In the genomic region with DNA sequence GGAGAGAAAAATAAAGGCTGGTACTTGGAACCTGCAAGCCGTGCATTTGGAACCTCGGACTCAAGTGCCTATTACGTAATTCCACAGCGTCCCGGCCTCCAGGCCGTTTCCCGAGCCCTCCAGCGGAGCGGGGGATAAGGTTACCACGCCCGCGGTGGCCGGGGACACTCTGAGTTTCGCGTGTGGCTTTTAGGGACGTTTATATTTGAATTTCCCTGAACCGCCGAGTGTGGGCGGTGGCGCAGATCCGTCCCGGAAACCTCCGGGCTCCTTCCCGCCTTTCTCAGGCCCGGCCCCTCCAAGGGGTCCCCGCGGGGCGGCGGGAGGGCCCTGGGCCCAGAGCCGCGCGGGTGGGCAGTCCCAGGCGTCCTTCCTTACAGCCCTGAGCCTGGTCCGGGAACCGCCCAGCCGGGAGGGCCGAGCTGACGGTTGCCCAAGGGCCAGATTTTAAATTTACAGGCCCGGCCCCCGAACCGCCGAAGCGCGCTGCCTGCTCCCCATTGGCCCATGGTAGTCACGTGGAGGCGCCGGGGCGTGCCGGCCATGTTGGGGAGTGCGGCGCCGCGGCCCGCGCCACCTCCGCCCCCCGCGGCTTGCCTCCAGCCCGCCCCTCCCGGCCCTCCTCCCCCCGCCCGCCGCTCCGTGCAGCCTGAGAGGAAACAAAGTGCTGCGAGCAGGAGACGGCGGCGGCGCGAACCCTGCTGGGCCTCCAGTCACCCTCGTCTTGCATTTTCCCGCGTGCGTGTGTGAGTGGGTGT, we compare ENCODE assay signal across 8 cellular contexts. TPM values are rescaled to one million over a fixed set of nuclear protein-coding genes. Genes with fewer than 3 reads are reported as not detected.
DNase-seq lines count a peak whose midpoint lies in the region; ATAC-seq and TF ChIP-seq lines count a peak whose summit lies in the region.

A gene with protein sequence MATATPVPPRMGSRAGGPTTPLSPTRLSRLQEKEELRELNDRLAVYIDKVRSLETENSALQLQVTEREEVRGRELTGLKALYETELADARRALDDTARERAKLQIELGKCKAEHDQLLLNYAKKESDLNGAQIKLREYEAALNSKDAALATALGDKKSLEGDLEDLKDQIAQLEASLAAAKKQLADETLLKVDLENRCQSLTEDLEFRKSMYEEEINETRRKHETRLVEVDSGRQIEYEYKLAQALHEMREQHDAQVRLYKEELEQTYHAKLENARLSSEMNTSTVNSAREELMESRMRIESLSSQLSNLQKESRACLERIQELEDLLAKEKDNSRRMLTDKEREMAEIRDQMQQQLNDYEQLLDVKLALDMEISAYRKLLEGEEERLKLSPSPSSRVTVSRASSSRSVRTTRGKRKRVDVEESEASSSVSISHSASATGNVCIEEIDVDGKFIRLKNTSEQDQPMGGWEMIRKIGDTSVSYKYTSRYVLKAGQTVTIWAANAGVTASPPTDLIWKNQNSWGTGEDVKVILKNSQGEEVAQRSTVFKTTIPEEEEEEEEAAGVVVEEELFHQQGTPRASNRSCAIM (plus strand): TSS at position 638 of the 758 bp plus-strand sequence. CDS start 373 bp downstream, outside the sequence.

- H3K9me3 ChIP-seq in A673 (ENCODE audit: low read depth, low read length, poor library complexity, severe bottlenecking), result no peaks in the 10 kb centered on the region
- H3K9me3 ChIP-seq in iPS DF 6.9 (ENCODE audit: control insufficient read depth, insufficient read depth, low read length), result no peaks in the 10 kb centered on the region
- no peaks in the 10 kb centered on the region for H3K9me3 ChIP-seq in gastrocnemius medialis

- no TSS peak for BruUV-seq in A673 (replicated peaks; lab: Mats Ljungman, UMichigan)

- no CpG with 5 or more reads among the region's 74 CpGs for WGBS in iPS DF 6.9 (ENCODE audit: insufficient coverage, insufficient read length)

- CTCF ChIA-PET in A673 (lab: Charles Lee), result interaction anchor here (0.6 kb wide), 1 partner anchor 755 kb away, joined by 4 read pairs; no protein-coding TSS in a partner anchor

- in situ Hi-C loops in gastrocnemius medialis (cut with MboI; ENCODE audit: low sequenced_read_pairs in 4 of 4), result no loop called here

- H3K4me3 Mint-ChIP-seq in brain, result peak within 1 kb of the TSS; percentile 91 to 99 (median 96)

- H3K36me3 Mint-ChIP-seq in brain, result peaks cover 11% of the 10 kb centered on the region

- peaks cover 16% of the 10 kb centered on the region for H3K27me3 Mint-ChIP-seq in brain

- peak; percentile 68 for ATAC-seq in GM18868 (IDR thresholded peaks at IDR 0.05; ENCODE audit: unreplicated experiment)
- ATAC-seq in HG03103 (IDR thresholded peaks at IDR 0.05; ENCODE audit: low read depth, unreplicated experiment), result peak; percentile 54
- ATAC-seq in gastrocnemius medialis, result peak; percentile 90 to 91

- POLR2A ChIA-PET in A673 (lab: Charles Lee; ENCODE audit: low non-redundant PET), result interaction anchor here (0.6 kb wide), 1 partner anchor 473 kb away, joined by 5 read pairs; no protein-coding TSS in a partner anchor

- intact Hi-C loops in A673 (cut with micrococcal nuclease; ENCODE audit: unreplicated experiment) (no loop called here), gastrocnemius medialis (cut with DNase I; ENCODE audit: low total_unique reads) (loop anchor here (5.0 kb wide), 3 partner anchors 86 to 256 kb away; a partner anchor contains a TSS)

- H3K36me3 ChIP-seq in A673 (ENCODE audit: insufficient read depth, low read length, poor library complexity, severe bottlenecking), result no peaks in the 10 kb centered on the region
- H3K36me3 ChIP-seq in iPS DF 6.9 (ENCODE audit: control insufficient read depth, insufficient read depth, low read length), result no peaks in the 10 kb centered on the region
- no peaks in the 10 kb centered on the region for H3K36me3 ChIP-seq in gastrocnemius medialis

- DNase-seq in A673 (ENCODE audit: low spot score) (peak; percentile 99), NCI-H2171 (lab: John Stamatoyannopoulos, UW) (peak; percentile 93), UCSD-AML1 (lab: John Stamatoyannopoulos, UW; ENCODE audit: unreplicated experiment) (peak; percentile 94), iPS DF 6.9 (ENCODE audit: low read depth, low spot score) (peak; percentile 86), gastrocnemius medialis (peak; percentile 87 to 88)

- peaks cover 0 to 7% (median 0%) of the 10 kb centered on the region in 5 experiments for H3K9me3 Mint-ChIP-seq in brain

- H3K27me3 ChIP-seq in A673 (replicated peaks; ENCODE audit: insufficient read depth, low read depth, low read length, poor library complexity) (no peaks in the 10 kb centered on the region), iPS DF 6.9 (ENCODE audit: control insufficient read depth, insufficient read depth, low read length) (no peaks in the 10 kb centered on the region), gastrocnemius medialis (no peaks in the 10 kb centered on the region)

- H3K4me1 Mint-ChIP-seq in brain, result peaks cover 35% of the 10 kb centered on the region

- H3K27ac Mint-ChIP-seq in brain, result peak within 1 kb of the TSS; percentile 98 to 100 (median 99)

- TF ChIP-seq CTCF in A673 (conservative IDR thresholded peaks at IDR 0.05; ENCODE audit: low read depth, low read length) (no peak), brain (conservative IDR thresholded peaks at IDR 0.05) (peak; percentile 15 to 19), gastrocnemius medialis (IDR thresholded peaks at IDR 0.05 in 4 of 5, conservative IDR thresholded peaks at IDR 0.05 in 1 of 5) (peak in 1 of 5 experiments; percentile 21)

- H3K4me3 ChIP-seq in A673 (ENCODE audit: low read depth, low read length, poor library complexity, severe bottlenecking) (peak within 1 kb of the TSS; percentile 99), iPS DF 6.9 (ENCODE audit: low read length) (peak within 1 kb of the TSS; percentile 74), gastrocnemius medialis (peak within 1 kb of the TSS; percentile 71 to 89 (median 79))

- peak; percentile 35 to 64 for TF ChIP-seq POLR2A in gastrocnemius medialis (IDR thresholded peaks at IDR 0.05)

- peaks cover 8% of the 10 kb centered on the region for H3K4me1 ChIP-seq in A673 (ENCODE audit: insufficient read depth, low read length, poor library complexity, severe bottlenecking)
- no peaks in the 10 kb centered on the region for H3K4me1 ChIP-seq in iPS DF 6.9 (ENCODE audit: control insufficient read depth, insufficient read depth, low read length)
- H3K4me1 ChIP-seq in gastrocnemius medialis, result peaks cover 6 to 22% of the 10 kb centered on the region in 2 donors

- peak within 1 kb of the TSS; percentile 100 for H3K27ac ChIP-seq in A673 (ENCODE audit: low read depth, low read length, poor library complexity, severe bottlenecking)
- H3K27ac ChIP-seq in iPS DF 6.9 (ENCODE audit: low read length), result no peak within 1 kb of the TSS
- H3K27ac ChIP-seq in gastrocnemius medialis, result peak within 1 kb of the TSS; percentile 80 to 94 (median 88)

RNA-seq across cellular contexts. Expression of the gene that starts here (rescaled TPM):
- total RNA-seq in A673 (2021), result 267 and 269 TPM in 2 replicates
- polyA plus RNA-seq in brain (ENCODE audit: insufficient read depth, low read depth, low replicate concordance), result 87.5 TPM
- 1 to 10 TPM in 2 of 4 donors, under 1 TPM in 1, not detected in 1; 0.51 to 4.1 (median 2.4) TPM for total RNA-seq in gastrocnemius medialis

Comparison
In these comparisons a context has a peak if more than half of its experiments do, and no peak if none do; other contexts are left out.
1. RNA of the gene that starts here (total RNA-seq): 267 to 269 TPM in A673; 0.51 to 4.1 TPM in gastrocnemius medialis; every median in the first group is over 10 times any median in the second.
2. Peak in every context shown above with its lines, with median percentiles within 50 percentile points of each other: DNase-seq, H3K4me3 ChIP-seq and ATAC-seq.